8 cellular contexts compared by ENCODE assay signal in genomic region chr7:149196705-149197171, GRCh38. TPM values are rescaled to one million over a fixed set of nuclear protein-coding genes. Genes with fewer than 3 reads are reported as not detected.
A peak's percentile ranks its signal among the peaks of the same experiment; 100 is the strongest.
DNase-seq lines count a peak whose midpoint lies in the region; ATAC-seq, FAIRE-seq and TF ChIP-seq lines count a peak whose summit lies in the region.

No MANE protein-coding gene starts in this region.

- peaks cover 42% of the 10 kb centered on the region for H3K36me3 Mint-ChIP-seq in dendritic cell treated with granulocyte-macrophage colony-stimulating factor and Interleukin-4, amounts not matched to agents 40 ng/mL and 50 ng/mL, for 4 days (ENCODE audit: low read depth)
- peaks cover 19 to 31% of the 10 kb centered on the region in 2 donors for H3K36me3 Mint-ChIP-seq in naive B cell

- peak overlapping the region; percentile 83 for H3K4me3 Mint-ChIP-seq in dendritic cell treated with granulocyte-macrophage colony-stimulating factor and Interleukin-4, amounts not matched to agents 40 ng/mL and 50 ng/mL, for 4 days
- peak overlapping the region; percentile 83 to 95 (median 93) for H3K4me3 Mint-ChIP-seq in naive B cell

- H3K27ac ChIP-seq in PC-3 (ENCODE audit: low read length), result peak overlapping the region; percentile 40

- H3K9me3 ChIP-seq in PC-3 (ENCODE audit: low read length), result no peaks in the 10 kb centered on the region

- no peak for FAIRE-seq in GM19239 (lab: Jason Lieb, UNC)

- TF ChIP-seq CTCF in AG09309 (IDR thresholded peaks at IDR 0.05; ENCODE audit: control insufficient read depth, insufficient read depth, low read depth, low read length, missing control alignments) (no peak), PC-3 (conservative IDR thresholded peaks at IDR 0.05; ENCODE audit: low read depth, low read length) (no peak)

- H3K9me2 ChIP-seq in PC-3 (replicated peaks; ENCODE audit: low read length), result no peaks in the 10 kb centered on the region

- peaks cover 51% of the 10 kb centered on the region for H3K79me2 ChIP-seq in PC-3 (ENCODE audit: low read length)

- H3K4me1 ChIP-seq in PC-3 (ENCODE audit: insufficient read depth, low read length), result peaks cover 37% of the 10 kb centered on the region

- POLR2A ChIA-PET in PC-3 (lab: Charles Lee; ENCODE audit: unreplicated experiment), result no interaction called here

- no peak for DNase-seq in AG09309 (ENCODE audit: low read depth)
- peak; percentile 33 for DNase-seq in GM19239 (ENCODE audit: insufficient read length, low spot score)
- DNase-seq in PC-3, result peak; percentile 34
- DNase-seq in naive B cell, result no peak
- DNase-seq in NCI-H748 treated with DMSO at 0.1 percent for 48 hours (lab: John Stamatoyannopoulos, UW), result no peak
- DNase-seq in C1 segment of cervical spinal cord (lab: John Stamatoyannopoulos, UW), result no peak

- ATAC-seq in PC-3 (peak; percentile 27), naive B cell (ENCODE audit: low read depth in 2 of 2) (no peak), HG02973 (IDR thresholded peaks at IDR 0.05; ENCODE audit: unreplicated experiment) (no peak)

- H3K9ac ChIP-seq in PC-3 (ENCODE audit: low read length), result peak overlapping the region; percentile 90

- intact Hi-C loops in PC-3 (cut with micrococcal nuclease), result loop anchor here (10.0 kb wide), 1 partner anchor 208 kb away; no protein-coding TSS in a partner anchor
- intact Hi-C loops in dendritic cell treated with granulocyte-macrophage colony-stimulating factor and Interleukin-4, amounts not matched to agents 40 ng/mL and 50 ng/mL, for 4 days (cut with micrococcal nuclease), result no loop called here

- no TSS peak for BruUV-seq in PC-3 (replicated peaks; lab: Mats Ljungman, UMichigan)

- no peaks in the 10 kb centered on the region for H3K27me3 ChIP-seq in PC-3 (ENCODE audit: low read length)

- peaks cover 37% of the 10 kb centered on the region for H3K4me1 Mint-ChIP-seq in dendritic cell treated with granulocyte-macrophage colony-stimulating factor and Interleukin-4, amounts not matched to agents 40 ng/mL and 50 ng/mL, for 4 days (ENCODE audit: low read depth)
- peaks cover 14 to 33% (median 27%) of the 10 kb centered on the region in 3 donors for H3K4me1 Mint-ChIP-seq in naive B cell

- CTCF ChIA-PET in PC-3 (lab: Charles Lee), result no interaction called here

- no peaks in the 10 kb centered on the region for H3K9me3 Mint-ChIP-seq in dendritic cell treated with granulocyte-macrophage colony-stimulating factor and Interleukin-4, amounts not matched to agents 40 ng/mL and 50 ng/mL, for 4 days
- H3K9me3 Mint-ChIP-seq in naive B cell, result no peaks in the 10 kb centered on the region

- no peaks in the 10 kb centered on the region for H4K20me1 ChIP-seq in PC-3 (ENCODE audit: low read length)

- H3K4me3 ChIP-seq in AG09309 (ENCODE audit: control insufficient read depth, low read depth, low read length), result peak overlapping the region; percentile 76
- peak overlapping the region; percentile 92 for H3K4me3 ChIP-seq in PC-3 (ENCODE audit: low read length)

- peaks cover 3% of the 10 kb centered on the region for H3K27me3 Mint-ChIP-seq in dendritic cell treated with granulocyte-macrophage colony-stimulating factor and Interleukin-4, amounts not matched to agents 40 ng/mL and 50 ng/mL, for 4 days
- no peaks in the 10 kb centered on the region for H3K27me3 Mint-ChIP-seq in naive B cell

- no peak overlapping the region for H2AFZ ChIP-seq in PC-3 (ENCODE audit: low read length)

- no peaks in the 10 kb centered on the region for H3F3A ChIP-seq in PC-3 (ENCODE audit: low read length, unreplicated experiment)

- peaks cover 20% of the 10 kb centered on the region for H3K36me3 ChIP-seq in PC-3 (ENCODE audit: low read depth, low read length)

- H3K4me2 ChIP-seq in PC-3 (ENCODE audit: low read length), result peak overlapping the region; percentile 92

- peak overlapping the region; percentile 87 for H3K27ac Mint-ChIP-seq in dendritic cell treated with granulocyte-macrophage colony-stimulating factor and Interleukin-4, amounts not matched to agents 40 ng/mL and 50 ng/mL, for 4 days
- peak overlapping the region in 4 of 6 donors; percentile 6 to 85 (median 60) for H3K27ac Mint-ChIP-seq in naive B cell

RNA-seq across cellular contexts. Expression of gene ZNF282, which starts 1.4 kb away (rescaled TPM):
- total RNA-seq in PC-3 (2014; rRNA removed), result 31.4 and 39.7 TPM in 2 replicates
- 1 to 10 TPM in 2 of 6 donors, under 1 TPM in 3, not detected in 1; 0.94 to 1.6 (median 0.98) TPM for polyA plus RNA-seq in naive B cell (ENCODE audit: low read depth in 6 of 6)

RNA-seq across cellular contexts. Expression of gene ZNF212, which starts 42.7 kb away (rescaled TPM):
- total RNA-seq in PC-3 (2014; rRNA removed), result 9.7 and 10.4 TPM in 2 replicates
- polyA plus RNA-seq in naive B cell (ENCODE audit: low read depth in 6 of 6), result 10 to 100 TPM in 1 of 6 donors, 1 to 10 TPM in 5; 1.8 to 10.3 (median 5.5) TPM

RNA-seq across cellular contexts. Expression of gene ZNF398, which starts 49.5 kb away (rescaled TPM):
- total RNA-seq in PC-3 (2014; rRNA removed), result 8.2 and 9.1 TPM in 2 replicates
- polyA plus RNA-seq in naive B cell (ENCODE audit: low read depth in 6 of 6), result 10 to 100 TPM in 2 of 6 donors, 1 to 10 TPM in 4; 7.2 to 21.7 (median 9.3) TPM

Comparison
In these comparisons a context has a peak if more than half of its experiments do, and no peak if none do; other contexts are left out.
1. DNase-seq: peak in GM19239 (single experiment) and PC-3 (single experiment); none in AG09309 (single experiment), naive B cell (single experiment), NCI-H748 treated with DMSO at 0.1 percent for 48 hours (single experiment) and C1 segment of cervical spinal cord (0 of 14).